Comparison of ENCODE assay signal across 7 cellular contexts in genomic region chr9:137077010-137077747, GRCh38. TPM values are rescaled to one million over a fixed set of nuclear protein-coding genes. Genes with fewer than 3 reads are reported as not detected.
DNase-seq lines count a peak whose midpoint lies in the region; ATAC-seq and TF ChIP-seq lines count a peak whose summit lies in the region.

TSS of gene UAP1L1 (plus strand) at chr9:137077517. CDS start at chr9:137077533, 16 bp downstream.

- peak within 1 kb of the TSS; percentile 45; the same call in 1 of the 2 replicates for H3K9ac ChIP-seq in PC-3 (ENCODE audit: low read length)

- peak within 1 kb of the TSS; percentile 85 for H3K4me2 ChIP-seq in PC-3 (ENCODE audit: low read length)

- no peaks in the 10 kb centered on the region for H3K4me1 Mint-ChIP-seq in activated naive CD4-positive, alpha-beta T cell treated with anti-CD3 and anti-CD28 coated beads for 36 hours (ENCODE audit: low read depth)

- H3K4me3 Mint-ChIP-seq in activated naive CD4-positive, alpha-beta T cell treated with anti-CD3 and anti-CD28 coated beads for 36 hours = peak within 1 kb of the TSS; percentile 66

- no peaks in the 10 kb centered on the region for H3K4me1 ChIP-seq in PC-3 (ENCODE audit: insufficient read depth, low read length)
- H3K4me1 ChIP-seq in neuron (ENCODE audit: insufficient read depth, low read length) = peaks cover 6% of the 10 kb centered on the region
- peaks cover 0 to 7% of the 10 kb centered on the region in 2 donors for H3K4me1 ChIP-seq in uterus

- no peaks in the 10 kb centered on the region for H4K20me1 ChIP-seq in PC-3 (ENCODE audit: low read length)

- intact Hi-C loops in PC-3 (cut with micrococcal nuclease) (no loop called here), uterus (cut with DNase I; ENCODE audit: low total_unique reads) (no loop called here)
- intact Hi-C loops in activated naive CD4-positive, alpha-beta T cell treated with anti-CD3 and anti-CD28 coated beads for 36 hours (cut with micrococcal nuclease) = no loop called here

- ATAC-seq in HG02759 (IDR thresholded peaks at IDR 0.05; ENCODE audit: unreplicated experiment) = peak; percentile 65
- peak; percentile 74 for ATAC-seq in PC-3

- H3K27me3 Mint-ChIP-seq in activated naive CD4-positive, alpha-beta T cell treated with anti-CD3 and anti-CD28 coated beads for 36 hours (ENCODE audit: low read depth) = no peaks in the 10 kb centered on the region

- H3K27ac ChIP-seq in PC-3 (ENCODE audit: low read length) (no peak within 1 kb of the TSS), uterus (peak within 1 kb of the TSS; percentile 36 to 65)

- peaks cover 8% of the 10 kb centered on the region; the same call in 1 of the 2 replicates for H3K79me2 ChIP-seq in PC-3 (ENCODE audit: low read length)

- peak; percentile 91 for DNase-seq in GM13976 (ENCODE audit: low spot score)
- DNase-seq in PC-3 = peak; percentile 26
- peak; percentile 51 for DNase-seq in activated naive CD4-positive, alpha-beta T cell treated with anti-CD3 and anti-CD28 coated beads for 36 hours
- DNase-seq in glomerular endothelial cell (ENCODE audit: extremely low read depth, low read depth, low spot score) = no peak
- peak; percentile 63 to 70 for DNase-seq in uterus

- no TSS peak for BruUV-seq in PC-3 (replicated peaks; lab: Mats Ljungman, UMichigan)

- CTCF ChIA-PET in PC-3 (lab: Charles Lee) = no interaction called here
- CTCF ChIA-PET in activated naive CD4-positive, alpha-beta T cell treated with anti-CD3 and anti-CD28 coated beads for 36 hours (lab: Charles Lee) = interaction anchor here (0.8 to 2.3 kb wide), 6 partner anchors 10 to 48 kb away, joined by 3 to 19 read pairs (median 4); no protein-coding TSS in a partner anchor

- no peak for TF ChIP-seq CTCF in GM13976 (IDR thresholded peaks at IDR 0.05; ENCODE audit: borderline replicate concordance, control extremely low read depth, extremely low read depth, insufficient read depth, missing control alignments)
- no peak for TF ChIP-seq CTCF in PC-3 (conservative IDR thresholded peaks at IDR 0.05; ENCODE audit: low read depth, low read length)
- TF ChIP-seq CTCF in uterus (IDR thresholded peaks at IDR 0.05) = no peak

- H3K36me3 Mint-ChIP-seq in activated naive CD4-positive, alpha-beta T cell treated with anti-CD3 and anti-CD28 coated beads for 36 hours (ENCODE audit: low read depth) = no peaks in the 10 kb centered on the region

- H3K9me2 ChIP-seq in PC-3 (replicated peaks; ENCODE audit: low read length) = no peaks in the 10 kb centered on the region

- H3K9me3 ChIP-seq in PC-3 (ENCODE audit: low read length) (no peaks in the 10 kb centered on the region), neuron (ENCODE audit: low read length) (no peaks in the 10 kb centered on the region), uterus (no peaks in the 10 kb centered on the region)

- no peaks in the 10 kb centered on the region for H3K9me3 Mint-ChIP-seq in activated naive CD4-positive, alpha-beta T cell treated with anti-CD3 and anti-CD28 coated beads for 36 hours

- no peak within 1 kb of the TSS for H3K27ac Mint-ChIP-seq in activated naive CD4-positive, alpha-beta T cell treated with anti-CD3 and anti-CD28 coated beads for 36 hours

- H3K36me3 ChIP-seq in PC-3 (ENCODE audit: low read depth, low read length) (no peaks in the 10 kb centered on the region), neuron (ENCODE audit: insufficient read depth, low read length) (no peaks in the 10 kb centered on the region), uterus (no peaks in the 10 kb centered on the region)

- H3K4me3 ChIP-seq in PC-3 (ENCODE audit: low read length) (peak within 1 kb of the TSS; percentile 73), neuron (ENCODE audit: low read length) (peak within 1 kb of the TSS; percentile 27), uterus (peak within 1 kb of the TSS; percentile 41 to 47)

- in situ Hi-C loops in GM13976 (cut with MboI; ENCODE audit: low sequenced_read_pairs, unreplicated experiment) = no loop called here

- H3K27me3 ChIP-seq in PC-3 (ENCODE audit: low read length) (no peaks in the 10 kb centered on the region), neuron (ENCODE audit: insufficient read depth, low read length) (peaks cover 73% of the 10 kb centered on the region), uterus (no peaks in the 10 kb centered on the region)

- peak within 1 kb of the TSS; percentile 42; the same call in 1 of the 2 replicates for H2AFZ ChIP-seq in PC-3 (ENCODE audit: low read length)
- H2AFZ ChIP-seq in neuron (ENCODE audit: low read depth, low read length) = no peak within 1 kb of the TSS

- POLR2A ChIA-PET in PC-3 (lab: Charles Lee; ENCODE audit: unreplicated experiment) = no interaction called here

- peak; percentile 27 to 38 for TF ChIP-seq POLR2A in uterus (IDR thresholded peaks at IDR 0.05)

- no peaks in the 10 kb centered on the region for H3F3A ChIP-seq in PC-3 (ENCODE audit: low read length, unreplicated experiment)

RNA-seq across cellular contexts. Expression of gene UAP1L1, which starts in this region (rescaled TPM):
- total RNA-seq in PC-3 (2014; rRNA removed) (5.0 and 6.4 TPM in 2 replicates), glomerular endothelial cell (17.2 and 30.3 TPM in 2 replicates), uterus (10 to 100 TPM in 1 of 4 donors, 1 to 10 TPM in 2, under 1 TPM in 1; 0.51 to 13.8 (median 5.3) TPM)
- total RNA-seq in activated naive CD4-positive, alpha-beta T cell treated with anti-CD3 and anti-CD28 coated beads for 36 hours = 1 to 10 TPM; 2.6 to 3.4 TPM
